14 cellular contexts compared by ENCODE assay signal in genomic region chr6:14975124-14975815, GRCh38.
DNase-seq lines count a peak whose midpoint lies in the region; ATAC-seq, FAIRE-seq and TF ChIP-seq lines count a peak whose summit lies in the region.
"Had no signal": no experiment of that assay in that cellular context is flagged by ENCODE, and none has a peak within 500 bp of the region (broad histone marks: within the 10 kb centered on the region; RNA-seq: fewer than 3 reads in every experiment).

No MANE protein-coding gene starts in this region.

- no peak for TF ChIP-seq CTCF in CD14-positive monocyte (IDR thresholded peaks at IDR 0.05)

- H3K4me3 Mint-ChIP-seq in CD14-positive monocyte, result no peak overlapping the region
- H3K4me3 Mint-ChIP-seq in T-helper 2 cell treated with Interferon-gamma antibody and Interleukin-4, amounts not matched to agents 5 μg/mL and 100 μg/mL, for 36 hours, result no peak overlapping the region
- H3K4me3 Mint-ChIP-seq: activated CD4-positive, alpha-beta memory T cell treated with anti-CD3 and anti-CD28 coated beads, Interleukin-2, amount 10 ng/mL, durations not matched to agents 7 days and 5 days; CD8-positive, alpha-beta T cell; T-helper 1 cell treated with Interleukin-12 subunit alpha and Interleukin-12 subunit beta and Interleukin-4 antibody, amounts not matched to agents 30 μg/mL and 1 μg/mL, for 36 hours had no signal

- no peak for ATAC-seq in HG03469 (IDR thresholded peaks at IDR 0.05; ENCODE audit: unreplicated experiment)
- ATAC-seq: CD8-positive, alpha-beta T cell; heart right ventricle had no signal

- no peaks in the 10 kb centered on the region for H3K36me3 Mint-ChIP-seq in CD14-positive monocyte
- no peaks in the 10 kb centered on the region for H3K36me3 Mint-ChIP-seq in T-helper 2 cell treated with Interferon-gamma antibody and Interleukin-4, amounts not matched to agents 5 μg/mL and 100 μg/mL, for 36 hours (ENCODE audit: low read depth)
- H3K36me3 Mint-ChIP-seq: CD8-positive, alpha-beta T cell had no signal

- intact Hi-C loops in CD14-positive monocyte (cut with micrococcal nuclease), result no loop called here

- peak; percentile 46 for FAIRE-seq in GM18507 (lab: Jason Lieb, UNC)

- H3K4me1 Mint-ChIP-seq in CD14-positive monocyte, result peaks cover 34% of the 10 kb centered on the region
- peaks cover 4% of the 10 kb centered on the region for H3K4me1 Mint-ChIP-seq in T-helper 2 cell treated with Interferon-gamma antibody and Interleukin-4, amounts not matched to agents 5 μg/mL and 100 μg/mL, for 36 hours (ENCODE audit: low read depth)

- peak overlapping the region; percentile 48 to 86 (median 75) for H3K27ac Mint-ChIP-seq in CD14-positive monocyte
- H3K27ac Mint-ChIP-seq in T-helper 2 cell treated with Interferon-gamma antibody and Interleukin-4, amounts not matched to agents 5 μg/mL and 100 μg/mL, for 36 hours, result no peak overlapping the region
- H3K27ac Mint-ChIP-seq: activated CD4-positive, alpha-beta memory T cell treated with anti-CD3 and anti-CD28 coated beads, Interleukin-2, amount 10 ng/mL, durations not matched to agents 7 days and 5 days; CD8-positive, alpha-beta T cell; T-helper 1 cell treated with Interleukin-12 subunit alpha and Interleukin-12 subunit beta and Interleukin-4 antibody, amounts not matched to agents 30 μg/mL and 1 μg/mL, for 36 hours had no signal

- no peaks in the 10 kb centered on the region for H3K27me3 Mint-ChIP-seq in CD14-positive monocyte (ENCODE audit: low read depth in 3 of 3)
- H3K27me3 Mint-ChIP-seq in T-helper 2 cell treated with Interferon-gamma antibody and Interleukin-4, amounts not matched to agents 5 μg/mL and 100 μg/mL, for 36 hours (ENCODE audit: low read depth), result no peaks in the 10 kb centered on the region
- H3K27me3 Mint-ChIP-seq: activated CD4-positive, alpha-beta memory T cell treated with anti-CD3 and anti-CD28 coated beads, Interleukin-2, amount 10 ng/mL, durations not matched to agents 7 days and 5 days had no signal

- DNase-seq in CD14-positive monocyte (ENCODE audit: low spot score) (peak; percentile 62), GM18507 (ENCODE audit: extremely low spot score, insufficient read length, low read depth) (no peak), NOMO-1 treated with DMSO at 0.1 percent for 48 hours (lab: John Stamatoyannopoulos, UW; ENCODE audit: unreplicated experiment) (peak; percentile 85), erythroblast (lab: John Stamatoyannopoulos, UW) (peak; percentile 37 to 38), middle frontal gyrus (ENCODE audit: extremely low spot score, low spot score) (no peak), H4 (ENCODE audit: low spot score) (no peak)
- no peak for DNase-seq in T-helper 2 cell treated with Interferon-gamma antibody and Interleukin-4, amounts not matched to agents 5 μg/mL and 100 μg/mL, for 36 hours (ENCODE audit: low spot score)
- DNase-seq: activated CD4-positive, alpha-beta memory T cell treated with anti-CD3 and anti-CD28 coated beads, Interleukin-2, amount 10 ng/mL, durations not matched to agents 7 days and 5 days; activated gamma-delta T cell treated with Interleukin-2 at 50 U/mL for 16 hours; CD8-positive, alpha-beta T cell; heart right ventricle; NK-92 treated with Interleukin-12 subunit alpha and Interleukin-12 subunit beta, amount 100 ng/mL, for 24 hours had no signal

- TF ChIP-seq POLR2A in erythroblast (IDR thresholded peaks at IDR 0.05; ENCODE audit: low read length), result no peak

- peaks cover 0 to 5% (median 0%) of the 10 kb centered on the region in 7 donors for H3K9me3 Mint-ChIP-seq in CD14-positive monocyte
- H3K9me3 Mint-ChIP-seq in T-helper 2 cell treated with Interferon-gamma antibody and Interleukin-4, amounts not matched to agents 5 μg/mL and 100 μg/mL, for 36 hours, result no peaks in the 10 kb centered on the region
- H3K9me3 Mint-ChIP-seq: CD8-positive, alpha-beta T cell had no signal

Comparison
In these comparisons a context has a peak if more than half of its experiments do, and no peak if none do; other contexts are left out.
1. DNase-seq: peak in CD14-positive monocyte (single experiment), NOMO-1 treated with DMSO at 0.1 percent for 48 hours (single experiment) and erythroblast (2 of 2); none in GM18507 (single experiment), middle frontal gyrus (single experiment), H4 (single experiment) and T-helper 2 cell treated with Interferon-gamma antibody and Interleukin-4, amounts not matched to agents 5 μg/mL and 100 μg/mL, for 36 hours (single experiment).